In genomic region chr9:114426046-114426948, GRCh38 we compare ENCODE assay signal across 1 cellular context.
TF ChIP-seq lines count a peak whose summit lies in the region.

No MANE protein-coding gene starts in this region.

TF ChIP-seq in SK-N-SH treated with all-trans-retinoic acid at 6 μM for 48 hours, 23 proteins besides CTCF, POLR2A, EP300 and RAD21 (continued from another document):
- TF ChIP-seq TSHZ2 (CRISPR knock-in tag; IDR thresholded peaks at IDR 0.05) (no peak), SNAI2 (CRISPR knock-in tag; IDR thresholded peaks at IDR 0.05) (no peak), PATZ1 (CRISPR knock-in tag; IDR thresholded peaks at IDR 0.05; ENCODE audit: borderline replicate concordance) (no peak), ZNF70 (CRISPR knock-in tag; IDR thresholded peaks at IDR 0.05) (no peak)
